ENCODE assay signal across 1 cellular context in the genomic region with DNA sequence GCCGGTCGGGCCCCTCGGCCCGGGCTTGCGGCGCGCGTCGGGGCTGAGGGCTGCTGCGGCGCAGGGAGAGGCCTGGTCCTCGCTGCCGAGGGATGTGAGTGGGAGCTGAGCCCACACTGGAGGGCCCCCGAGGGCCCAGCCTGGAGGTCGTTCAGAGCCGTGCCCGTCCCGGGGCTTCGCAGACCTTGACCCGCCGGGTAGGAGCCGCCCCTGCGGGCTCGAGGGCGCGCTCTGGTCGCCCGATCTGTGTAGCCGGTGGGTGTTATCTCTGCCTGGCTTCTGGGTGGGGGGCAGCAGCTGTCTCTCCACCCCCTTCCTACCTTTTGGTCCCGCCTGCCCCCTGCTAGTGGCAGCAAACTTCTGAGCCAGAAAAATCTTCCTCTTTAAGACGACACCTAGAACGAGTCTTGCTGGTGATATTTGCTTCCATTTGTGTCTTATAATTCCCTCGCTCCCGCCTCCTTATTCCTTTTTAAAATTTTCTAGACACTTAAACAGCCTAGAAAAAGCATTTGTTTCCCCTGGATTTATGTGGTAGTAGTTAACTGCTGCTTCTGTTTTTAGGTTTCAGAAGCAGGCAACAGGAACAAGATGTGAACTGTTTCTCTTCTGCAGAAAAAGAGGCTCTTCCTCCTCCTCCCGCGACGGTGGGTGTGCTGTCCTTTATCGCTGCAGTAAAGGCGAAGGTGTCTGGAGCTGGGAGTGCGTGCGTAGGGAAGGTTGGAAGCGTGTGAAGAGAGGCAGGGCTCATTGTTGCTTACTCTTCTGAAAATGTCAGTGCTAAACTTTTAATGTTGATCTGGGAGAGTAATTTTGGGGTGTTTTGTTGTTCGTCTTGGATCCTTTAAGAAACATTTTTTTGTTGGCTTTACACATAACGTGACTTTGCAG.
TF ChIP-seq lines count a peak whose summit lies in the region.

No MANE protein-coding gene starts in this region.

TF ChIP-seq in HepG2, 621 proteins besides CTCF, POLR2A, EP300 and RAD21 (continues in another document):
- TF ChIP-seq ZNF747 (CRISPR knock-in tag; IDR thresholded peaks at IDR 0.05; ENCODE audit: borderline replicate concordance) (peak; percentile 24), TBX2 (CRISPR knock-in tag; IDR thresholded peaks at IDR 0.05; ENCODE audit: borderline replicate concordance) (peak; percentile 36), ZNF850 (CRISPR knock-in tag; conservative IDR thresholded peaks at IDR 0.05) (0 out of 2 replicates have a peak, but pooled peaks have one; percentile 52), ZBTB8A (CRISPR knock-in tag; IDR thresholded peaks at IDR 0.05; ENCODE audit: borderline replicate concordance, low read depth) (no peak), ZSCAN31 (CRISPR knock-in tag; IDR thresholded peaks at IDR 0.05; ENCODE audit: low read depth) (peak; percentile 90), SALL1 (CRISPR knock-in tag; IDR thresholded peaks at IDR 0.05) (peak; percentile 48; the same call in 1 of the 2 replicates), ZBTB42 (CRISPR knock-in tag; IDR thresholded peaks at IDR 0.05) (0 out of 2 replicates have a peak, but pooled peaks have one; percentile 0), ELF4 (CRISPR knock-in tag; IDR thresholded peaks at IDR 0.05; ENCODE audit: borderline replicate concordance) (0 out of 2 replicates have a peak, but pooled peaks have one; percentile 81), STAG1 (CRISPR knock-in tag; IDR thresholded peaks at IDR 0.05) (no peak), RBAK (CRISPR knock-in tag; IDR thresholded peaks at IDR 0.05) (no peak), TAF15 (IDR thresholded peaks at IDR 0.05; ENCODE audit: low read depth, low read length, poor library complexity, severe bottlenecking) (peak; percentile 72), PHF21A (CRISPR knock-in tag; IDR thresholded peaks at IDR 0.05) (peak; percentile 17; the same call in 1 of the 2 replicates), NFIC (IDR thresholded peaks at IDR 0.05; ENCODE audit: low read length) (no peak), ZNF337 (CRISPR knock-in tag; IDR thresholded peaks at IDR 0.05; ENCODE audit: borderline replicate concordance, low read depth) (no peak)
- TF ChIP-seq, protein P1, sequence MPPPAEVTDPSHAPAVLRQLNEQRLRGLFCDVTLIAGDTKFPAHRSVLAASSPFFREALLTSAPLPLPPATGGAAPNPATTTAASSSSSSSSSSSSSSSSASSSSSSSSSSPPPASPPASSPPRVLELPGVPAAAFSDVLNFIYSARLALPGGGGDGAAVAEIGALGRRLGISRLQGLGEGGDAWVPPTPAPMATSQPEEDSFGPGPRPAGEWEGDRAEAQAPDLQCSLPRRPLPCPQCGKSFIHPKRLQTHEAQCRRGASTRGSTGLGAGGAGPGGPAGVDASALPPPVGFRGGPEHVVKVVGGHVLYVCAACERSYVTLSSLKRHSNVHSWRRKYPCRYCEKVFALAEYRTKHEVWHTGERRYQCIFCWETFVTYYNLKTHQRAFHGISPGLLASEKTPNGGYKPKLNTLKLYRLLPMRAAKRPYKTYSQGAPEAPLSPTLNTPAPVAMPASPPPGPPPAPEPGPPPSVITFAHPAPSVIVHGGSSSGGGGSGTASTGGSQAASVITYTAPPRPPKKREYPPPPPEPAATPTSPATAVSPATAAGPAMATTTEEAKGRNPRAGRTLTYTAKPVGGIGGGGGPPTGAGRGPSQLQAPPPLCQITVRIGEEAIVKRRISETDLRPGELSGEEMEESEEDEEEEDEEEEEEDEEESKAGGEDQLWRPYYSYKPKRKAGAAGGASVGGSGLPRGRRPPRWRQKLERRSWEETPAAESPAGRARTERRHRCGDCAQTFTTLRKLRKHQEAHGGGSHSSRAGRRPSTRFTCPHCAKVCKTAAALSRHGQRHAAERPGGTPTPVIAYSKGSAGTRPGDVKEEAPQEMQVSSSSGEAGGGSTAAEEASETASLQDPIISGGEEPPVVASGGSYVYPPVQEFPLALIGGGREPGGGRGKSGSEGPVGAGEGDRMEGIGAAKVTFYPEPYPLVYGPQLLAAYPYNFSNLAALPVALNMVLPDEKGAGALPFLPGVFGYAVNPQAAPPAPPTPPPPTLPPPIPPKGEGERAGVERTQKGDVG (CRISPR knock-in tag; IDR thresholded peaks at IDR 0.05; ENCODE audit: borderline replicate concordance): no peak
- TF ChIP-seq, protein P2, sequence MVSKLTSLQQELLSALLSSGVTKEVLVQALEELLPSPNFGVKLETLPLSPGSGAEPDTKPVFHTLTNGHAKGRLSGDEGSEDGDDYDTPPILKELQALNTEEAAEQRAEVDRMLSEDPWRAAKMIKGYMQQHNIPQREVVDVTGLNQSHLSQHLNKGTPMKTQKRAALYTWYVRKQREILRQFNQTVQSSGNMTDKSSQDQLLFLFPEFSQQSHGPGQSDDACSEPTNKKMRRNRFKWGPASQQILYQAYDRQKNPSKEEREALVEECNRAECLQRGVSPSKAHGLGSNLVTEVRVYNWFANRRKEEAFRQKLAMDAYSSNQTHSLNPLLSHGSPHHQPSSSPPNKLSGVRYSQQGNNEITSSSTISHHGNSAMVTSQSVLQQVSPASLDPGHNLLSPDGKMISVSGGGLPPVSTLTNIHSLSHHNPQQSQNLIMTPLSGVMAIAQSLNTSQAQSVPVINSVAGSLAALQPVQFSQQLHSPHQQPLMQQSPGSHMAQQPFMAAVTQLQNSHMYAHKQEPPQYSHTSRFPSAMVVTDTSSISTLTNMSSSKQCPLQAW (CRISPR knock-in tag; IDR thresholded peaks at IDR 0.05): 0 out of 2 replicates have a peak, but pooled peaks have one; percentile 32
- TF ChIP-seq, protein P3, sequence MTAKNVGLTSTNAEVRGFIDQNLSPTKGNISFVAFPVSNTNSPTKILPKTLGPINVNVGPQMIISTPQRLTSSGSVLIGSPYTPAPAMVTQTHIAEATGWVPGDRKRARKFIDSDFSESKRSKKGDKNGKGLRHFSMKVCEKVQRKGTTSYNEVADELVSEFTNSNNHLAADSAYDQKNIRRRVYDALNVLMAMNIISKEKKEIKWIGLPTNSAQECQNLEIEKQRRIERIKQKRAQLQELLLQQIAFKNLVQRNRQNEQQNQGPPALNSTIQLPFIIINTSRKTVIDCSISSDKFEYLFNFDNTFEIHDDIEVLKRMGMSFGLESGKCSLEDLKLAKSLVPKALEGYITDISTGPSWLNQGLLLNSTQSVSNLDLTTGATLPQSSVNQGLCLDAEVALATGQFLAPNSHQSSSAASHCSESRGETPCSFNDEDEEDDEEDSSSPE (CRISPR knock-in tag; IDR thresholded peaks at IDR 0.05): no peak
- TF ChIP-seq, protein P4, sequence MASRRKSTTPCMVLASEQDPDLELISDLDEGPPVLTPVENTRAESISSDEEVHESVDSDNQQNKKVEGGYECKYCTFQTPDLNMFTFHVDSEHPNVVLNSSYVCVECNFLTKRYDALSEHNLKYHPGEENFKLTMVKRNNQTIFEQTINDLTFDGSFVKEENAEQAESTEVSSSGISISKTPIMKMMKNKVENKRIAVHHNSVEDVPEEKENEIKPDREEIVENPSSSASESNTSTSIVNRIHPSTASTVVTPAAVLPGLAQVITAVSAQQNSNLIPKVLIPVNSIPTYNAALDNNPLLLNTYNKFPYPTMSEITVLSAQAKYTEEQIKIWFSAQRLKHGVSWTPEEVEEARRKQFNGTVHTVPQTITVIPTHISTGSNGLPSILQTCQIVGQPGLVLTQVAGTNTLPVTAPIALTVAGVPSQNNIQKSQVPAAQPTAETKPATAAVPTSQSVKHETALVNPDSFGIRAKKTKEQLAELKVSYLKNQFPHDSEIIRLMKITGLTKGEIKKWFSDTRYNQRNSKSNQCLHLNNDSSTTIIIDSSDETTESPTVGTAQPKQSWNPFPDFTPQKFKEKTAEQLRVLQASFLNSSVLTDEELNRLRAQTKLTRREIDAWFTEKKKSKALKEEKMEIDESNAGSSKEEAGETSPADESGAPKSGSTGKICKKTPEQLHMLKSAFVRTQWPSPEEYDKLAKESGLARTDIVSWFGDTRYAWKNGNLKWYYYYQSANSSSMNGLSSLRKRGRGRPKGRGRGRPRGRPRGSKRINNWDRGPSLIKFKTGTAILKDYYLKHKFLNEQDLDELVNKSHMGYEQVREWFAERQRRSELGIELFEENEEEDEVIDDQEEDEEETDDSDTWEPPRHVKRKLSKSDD (CRISPR knock-in tag; IDR thresholded peaks at IDR 0.05; ENCODE audit: low read depth): peak; percentile 17; the same call in 1 of the 2 replicates
- TF ChIP-seq, protein P5, sequence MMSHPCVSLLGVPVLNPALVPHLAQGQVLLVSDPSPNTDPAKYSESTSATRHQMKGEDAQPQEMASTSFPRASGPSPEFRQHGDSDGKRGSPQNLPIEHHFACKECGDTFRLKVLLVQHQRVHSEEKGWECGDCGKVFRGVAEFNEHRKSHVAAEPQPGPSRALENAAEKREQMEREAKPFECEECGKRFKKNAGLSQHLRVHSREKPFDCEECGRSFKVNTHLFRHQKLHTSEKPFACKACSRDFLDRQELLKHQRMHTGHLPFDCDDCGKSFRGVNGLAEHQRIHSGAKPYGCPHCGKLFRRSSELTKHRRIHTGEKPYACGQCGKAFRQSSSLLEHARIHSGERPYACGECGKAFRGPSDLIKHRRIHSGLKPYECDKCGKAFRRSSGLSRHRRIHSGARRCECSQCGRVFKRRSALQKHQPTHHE (CRISPR knock-in tag; IDR thresholded peaks at IDR 0.05; ENCODE audit: borderline replicate concordance): peak; percentile 68; the same call in 1 of the 2 replicates
- TF ChIP-seq, protein P6, sequence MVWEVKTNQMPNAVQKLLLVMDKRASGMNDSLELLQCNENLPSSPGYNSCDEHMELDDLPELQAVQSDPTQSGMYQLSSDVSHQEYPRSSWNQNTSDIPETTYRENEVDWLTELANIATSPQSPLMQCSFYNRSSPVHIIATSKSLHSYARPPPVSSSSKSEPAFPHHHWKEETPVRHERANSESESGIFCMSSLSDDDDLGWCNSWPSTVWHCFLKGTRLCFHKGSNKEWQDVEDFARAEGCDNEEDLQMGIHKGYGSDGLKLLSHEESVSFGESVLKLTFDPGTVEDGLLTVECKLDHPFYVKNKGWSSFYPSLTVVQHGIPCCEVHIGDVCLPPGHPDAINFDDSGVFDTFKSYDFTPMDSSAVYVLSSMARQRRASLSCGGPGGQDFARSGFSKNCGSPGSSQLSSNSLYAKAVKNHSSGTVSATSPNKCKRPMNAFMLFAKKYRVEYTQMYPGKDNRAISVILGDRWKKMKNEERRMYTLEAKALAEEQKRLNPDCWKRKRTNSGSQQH (CRISPR knock-in tag; IDR thresholded peaks at IDR 0.05; ENCODE audit: low read depth): peak; percentile 4; the same call in 1 of the 2 replicates
- TF ChIP-seq, protein P7, sequence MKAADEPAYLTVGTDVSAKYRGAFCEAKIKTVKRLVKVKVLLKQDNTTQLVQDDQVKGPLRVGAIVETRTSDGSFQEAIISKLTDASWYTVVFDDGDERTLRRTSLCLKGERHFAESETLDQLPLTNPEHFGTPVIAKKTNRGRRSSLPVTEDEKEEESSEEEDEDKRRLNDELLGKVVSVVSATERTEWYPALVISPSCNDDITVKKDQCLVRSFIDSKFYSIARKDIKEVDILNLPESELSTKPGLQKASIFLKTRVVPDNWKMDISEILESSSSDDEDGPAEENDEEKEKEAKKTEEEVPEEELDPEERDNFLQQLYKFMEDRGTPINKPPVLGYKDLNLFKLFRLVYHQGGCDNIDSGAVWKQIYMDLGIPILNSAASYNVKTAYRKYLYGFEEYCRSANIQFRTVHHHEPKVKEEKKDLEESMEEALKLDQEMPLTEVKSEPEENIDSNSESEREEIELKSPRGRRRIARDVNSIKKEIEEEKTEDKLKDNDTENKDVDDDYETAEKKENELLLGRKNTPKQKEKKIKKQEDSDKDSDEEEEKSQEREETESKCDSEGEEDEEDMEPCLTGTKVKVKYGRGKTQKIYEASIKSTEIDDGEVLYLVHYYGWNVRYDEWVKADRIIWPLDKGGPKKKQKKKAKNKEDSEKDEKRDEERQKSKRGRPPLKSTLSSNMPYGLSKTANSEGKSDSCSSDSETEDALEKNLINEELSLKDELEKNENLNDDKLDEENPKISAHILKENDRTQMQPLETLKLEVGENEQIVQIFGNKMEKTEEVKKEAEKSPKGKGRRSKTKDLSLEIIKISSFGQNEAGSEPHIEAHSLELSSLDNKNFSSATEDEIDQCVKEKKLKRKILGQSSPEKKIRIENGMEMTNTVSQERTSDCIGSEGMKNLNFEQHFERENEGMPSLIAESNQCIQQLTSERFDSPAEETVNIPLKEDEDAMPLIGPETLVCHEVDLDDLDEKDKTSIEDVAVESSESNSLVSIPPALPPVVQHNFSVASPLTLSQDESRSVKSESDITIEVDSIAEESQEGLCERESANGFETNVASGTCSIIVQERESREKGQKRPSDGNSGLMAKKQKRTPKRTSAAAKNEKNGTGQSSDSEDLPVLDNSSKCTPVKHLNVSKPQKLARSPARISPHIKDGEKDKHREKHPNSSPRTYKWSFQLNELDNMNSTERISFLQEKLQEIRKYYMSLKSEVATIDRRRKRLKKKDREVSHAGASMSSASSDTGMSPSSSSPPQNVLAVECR (CRISPR knock-in tag; IDR thresholded peaks at IDR 0.05; ENCODE audit: borderline replicate concordance): peak; percentile 50; the same call in 1 of the 2 replicates
- TF ChIP-seq, protein P8, sequence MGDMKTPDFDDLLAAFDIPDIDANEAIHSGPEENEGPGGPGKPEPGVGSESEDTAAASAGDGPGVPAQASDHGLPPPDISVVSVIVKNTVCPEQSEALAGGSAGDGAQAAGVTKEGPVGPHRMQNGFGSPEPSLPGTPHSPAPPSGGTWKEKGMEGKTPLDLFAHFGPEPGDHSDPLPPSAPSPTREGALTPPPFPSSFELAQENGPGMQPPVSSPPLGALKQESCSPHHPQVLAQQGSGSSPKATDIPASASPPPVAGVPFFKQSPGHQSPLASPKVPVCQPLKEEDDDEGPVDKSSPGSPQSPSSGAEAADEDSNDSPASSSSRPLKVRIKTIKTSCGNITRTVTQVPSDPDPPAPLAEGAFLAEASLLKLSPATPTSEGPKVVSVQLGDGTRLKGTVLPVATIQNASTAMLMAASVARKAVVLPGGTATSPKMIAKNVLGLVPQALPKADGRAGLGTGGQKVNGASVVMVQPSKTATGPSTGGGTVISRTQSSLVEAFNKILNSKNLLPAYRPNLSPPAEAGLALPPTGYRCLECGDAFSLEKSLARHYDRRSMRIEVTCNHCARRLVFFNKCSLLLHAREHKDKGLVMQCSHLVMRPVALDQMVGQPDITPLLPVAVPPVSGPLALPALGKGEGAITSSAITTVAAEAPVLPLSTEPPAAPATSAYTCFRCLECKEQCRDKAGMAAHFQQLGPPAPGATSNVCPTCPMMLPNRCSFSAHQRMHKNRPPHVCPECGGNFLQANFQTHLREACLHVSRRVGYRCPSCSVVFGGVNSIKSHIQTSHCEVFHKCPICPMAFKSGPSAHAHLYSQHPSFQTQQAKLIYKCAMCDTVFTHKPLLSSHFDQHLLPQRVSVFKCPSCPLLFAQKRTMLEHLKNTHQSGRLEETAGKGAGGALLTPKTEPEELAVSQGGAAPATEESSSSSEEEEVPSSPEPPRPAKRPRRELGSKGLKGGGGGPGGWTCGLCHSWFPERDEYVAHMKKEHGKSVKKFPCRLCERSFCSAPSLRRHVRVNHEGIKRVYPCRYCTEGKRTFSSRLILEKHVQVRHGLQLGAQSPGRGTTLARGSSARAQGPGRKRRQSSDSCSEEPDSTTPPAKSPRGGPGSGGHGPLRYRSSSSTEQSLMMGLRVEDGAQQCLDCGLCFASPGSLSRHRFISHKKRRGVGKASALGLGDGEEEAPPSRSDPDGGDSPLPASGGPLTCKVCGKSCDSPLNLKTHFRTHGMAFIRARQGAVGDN (CRISPR knock-in tag; IDR thresholded peaks at IDR 0.05): peak; percentile 3; the same call in 1 of the 2 replicates
- TF ChIP-seq, protein P9, sequence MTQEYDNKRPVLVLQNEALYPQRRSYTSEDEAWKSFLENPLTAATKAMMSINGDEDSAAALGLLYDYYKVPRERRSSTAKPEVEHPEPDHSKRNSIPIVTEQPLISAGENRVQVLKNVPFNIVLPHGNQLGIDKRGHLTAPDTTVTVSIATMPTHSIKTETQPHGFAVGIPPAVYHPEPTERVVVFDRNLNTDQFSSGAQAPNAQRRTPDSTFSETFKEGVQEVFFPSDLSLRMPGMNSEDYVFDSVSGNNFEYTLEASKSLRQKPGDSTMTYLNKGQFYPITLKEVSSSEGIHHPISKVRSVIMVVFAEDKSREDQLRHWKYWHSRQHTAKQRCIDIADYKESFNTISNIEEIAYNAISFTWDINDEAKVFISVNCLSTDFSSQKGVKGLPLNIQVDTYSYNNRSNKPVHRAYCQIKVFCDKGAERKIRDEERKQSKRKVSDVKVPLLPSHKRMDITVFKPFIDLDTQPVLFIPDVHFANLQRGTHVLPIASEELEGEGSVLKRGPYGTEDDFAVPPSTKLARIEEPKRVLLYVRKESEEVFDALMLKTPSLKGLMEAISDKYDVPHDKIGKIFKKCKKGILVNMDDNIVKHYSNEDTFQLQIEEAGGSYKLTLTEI (CRISPR knock-in tag; conservative IDR thresholded peaks at IDR 0.05): no peak
